In the genomic region with DNA sequence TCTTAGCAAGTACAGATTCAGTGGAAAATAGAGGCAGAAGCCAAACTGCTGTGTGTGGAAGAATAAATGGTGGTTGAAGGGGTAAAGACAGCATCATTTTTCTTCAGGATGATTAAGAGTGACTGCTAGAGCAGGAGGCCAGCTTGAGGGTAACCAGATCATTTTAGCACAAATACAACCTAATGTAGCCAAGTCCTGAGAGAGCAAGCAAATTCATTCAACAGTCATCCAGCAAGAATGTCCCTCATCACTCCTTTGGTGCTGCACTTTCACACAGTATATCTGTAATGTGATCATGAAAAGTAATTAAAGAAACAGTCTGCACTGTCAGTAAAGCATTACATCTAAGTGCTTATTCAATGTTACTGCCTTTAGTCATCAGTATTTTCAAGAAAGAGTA, we compare ENCODE assay signal across 19 cellular contexts. TPM values are rescaled to one million over a fixed set of nuclear protein-coding genes. Genes with fewer than 3 reads are reported as not detected.
DNase-seq lines count a peak whose midpoint lies in the region; ATAC-seq, FAIRE-seq and TF ChIP-seq lines count a peak whose summit lies in the region.
"Had no signal": no experiment of that assay in that cellular context is flagged by ENCODE, and none has a peak within 500 bp of the region (broad histone marks: within the 10 kb centered on the region; RNA-seq: fewer than 3 reads in every experiment).

No MANE protein-coding gene starts in this region.

- no peak overlapping the region for H4K8ac ChIP-seq in H1 (ENCODE audit: extremely low read depth, insufficient read depth, low read length)
- H4K8ac ChIP-seq in mesendoderm (ENCODE audit: low read depth, low read length): no peak overlapping the region

- H3K4me1 Mint-ChIP-seq in activated naive CD4-positive, alpha-beta T cell treated with anti-CD3 and anti-CD28 coated beads for 36 hours (ENCODE audit: low read depth): no peaks in the 10 kb centered on the region
- H3K4me1 Mint-ChIP-seq: activated naive CD8-positive, alpha-beta T cell treated with anti-CD3 and anti-CD28 coated beads, Interleukin-2, amount 50 U/mL, for 24 hours; neural crest cell had no signal

- H3K27ac ChIP-seq in PC-9: peak overlapping the region; percentile 47
- no peak overlapping the region for H3K27ac ChIP-seq in H1 (ENCODE audit: low read depth, low read length)
- no peak overlapping the region for H3K27ac ChIP-seq in mesendoderm (ENCODE audit: low read depth, low read length)
- H3K27ac ChIP-seq: Peyer's patch, VCaP had no signal

- H3K4ac ChIP-seq in H1 (replicated peaks; ENCODE audit: insufficient read length, low read depth, low read length) (no peak overlapping the region), mesendoderm (ENCODE audit: low read depth, low read length) (no peak overlapping the region)

- H2BK15ac ChIP-seq in H1 (ENCODE audit: low read length) (no peak overlapping the region), mesendoderm (replicated peaks; ENCODE audit: low read depth) (no peak overlapping the region)

- H4K91ac ChIP-seq in H1 (replicated peaks; ENCODE audit: insufficient read length, low read length): no peak overlapping the region

- H4K5ac ChIP-seq in H1 (ENCODE audit: insufficient read length, low read depth, low read length): no peak overlapping the region
- no peak overlapping the region for H4K5ac ChIP-seq in mesendoderm (ENCODE audit: low read length)

- H2BK12ac ChIP-seq in H1 (ENCODE audit: low read depth, low read length): no peak overlapping the region

- H4K20me1 ChIP-seq in PC-9 (ENCODE audit: insufficient read depth): no peaks in the 10 kb centered on the region
- no peaks in the 10 kb centered on the region for H4K20me1 ChIP-seq in H1 (replicated peaks in 1 of 2; ENCODE audit: control insufficient read depth in 1 of 2, insufficient read depth in 2 of 2, low read length in 2 of 2)

- H2BK20ac ChIP-seq in H1 (ENCODE audit: low read length): no peak overlapping the region

- H3K27ac Mint-ChIP-seq in activated naive CD4-positive, alpha-beta T cell treated with anti-CD3 and anti-CD28 coated beads for 36 hours: no peak overlapping the region
- H3K27ac Mint-ChIP-seq: activated CD8-positive, alpha-beta T cell treated with anti-CD3 and anti-CD28 coated beads, Interleukin-2, amount 10 ng/mL, durations not matched to agents 7 days and 5 days; activated naive CD8-positive, alpha-beta T cell treated with anti-CD3 and anti-CD28 coated beads, Interleukin-2, amount 50 U/mL, for 24 hours; mesothelial cell of epicardium had no signal

- H3K79me1 ChIP-seq in H1 (ENCODE audit: low read depth, low read length) (no peaks in the 10 kb centered on the region), mesendoderm (ENCODE audit: low read length) (no peaks in the 10 kb centered on the region)

- POLR2A ChIA-PET in PC-9 (lab: Charles Lee; ENCODE audit: unreplicated experiment) (no interaction called here), H1 (lab: Charles Lee; ENCODE audit: partially characterized antibody) (no interaction called here)

- H3K18ac ChIP-seq in H1 (ENCODE audit: extremely low read depth, low read length): no peak overlapping the region
- H3K18ac ChIP-seq in mesendoderm (ENCODE audit: low read length): no peak overlapping the region

- H3K79me2 ChIP-seq in PC-9 (ENCODE audit: low read depth) (no peaks in the 10 kb centered on the region), H1 (ENCODE audit: control insufficient read depth in 1 of 2, insufficient read depth in 2 of 2, low read length in 2 of 2) (no peaks in the 10 kb centered on the region), mesendoderm (ENCODE audit: control insufficient read depth, insufficient read depth, low read length) (no peaks in the 10 kb centered on the region)

- H2BK5ac ChIP-seq in H1 (ENCODE audit: low read depth, low read length) (no peak overlapping the region), mesendoderm (ENCODE audit: low read length) (no peak overlapping the region)

- no peaks in the 10 kb centered on the region for H3K9me2 ChIP-seq in PC-9 (ENCODE audit: insufficient read depth)

- H3K27me3 Mint-ChIP-seq in activated naive CD4-positive, alpha-beta T cell treated with anti-CD3 and anti-CD28 coated beads for 36 hours (ENCODE audit: low read depth): no peaks in the 10 kb centered on the region
- H3K27me3 Mint-ChIP-seq: activated naive CD8-positive, alpha-beta T cell treated with anti-CD3 and anti-CD28 coated beads, Interleukin-2, amount 50 U/mL, for 24 hours had no signal

- H3K27me3 ChIP-seq in PC-9 (ENCODE audit: insufficient read depth, low read depth) (no peaks in the 10 kb centered on the region), H1 (replicated peaks in 1 of 4; ENCODE audit: control insufficient read depth in 3 of 4, extremely low read depth in 1 of 4, insufficient read depth in 3 of 4, low read length in 3 of 4) (no peaks in the 10 kb centered on the region), mesendoderm (ENCODE audit: insufficient read depth, low read length, poor library complexity) (no peaks in the 10 kb centered on the region)
- H3K27me3 ChIP-seq: Peyer's patch had no signal

- intact Hi-C loops in PC-9 (cut with micrococcal nuclease; ENCODE audit: unreplicated experiment): no loop called here
- intact Hi-C loops in activated naive CD4-positive, alpha-beta T cell treated with anti-CD3 and anti-CD28 coated beads for 36 hours (cut with micrococcal nuclease): no loop called here

- no peaks in the 10 kb centered on the region for H3K23me2 ChIP-seq in H1 (ENCODE audit: low read depth, low read length)

- no peaks in the 10 kb centered on the region for H3K36me3 Mint-ChIP-seq in activated naive CD4-positive, alpha-beta T cell treated with anti-CD3 and anti-CD28 coated beads for 36 hours (ENCODE audit: low read depth)
- H3K36me3 Mint-ChIP-seq: mesothelial cell of epicardium had no signal

- no TSS peak for BruUV-seq in PC-9 (replicated peaks; lab: Mats Ljungman, UMichigan)

- H2AFZ ChIP-seq in PC-9 (no peak overlapping the region; the same call in 1 of the 2 replicates), H1 (ENCODE audit: low read length) (peak overlapping the region; percentile 90)

- H3F3A ChIP-seq in PC-9 (ENCODE audit: insufficient read depth, low read depth): no peaks in the 10 kb centered on the region

- H3K9me3 ChIP-seq in PC-9 (ENCODE audit: insufficient read depth, low read depth) (no peaks in the 10 kb centered on the region), H1 (ENCODE audit: insufficient read depth in 2 of 2, low read depth in 1 of 2, low read length in 1 of 2) (no peaks in the 10 kb centered on the region; a peak in 1 of 4 replicates)
- H3K9me3 ChIP-seq: Peyer's patch had no signal

- ATAC-seq in GM19035 (IDR thresholded peaks at IDR 0.05; ENCODE audit: unreplicated experiment): no peak
- ATAC-seq: activated CD8-positive, alpha-beta T cell treated with anti-CD3 and anti-CD28 coated beads, Interleukin-2, amount 10 ng/mL, durations not matched to agents 7 days and 5 days; activated naive CD8-positive, alpha-beta T cell treated with anti-CD3 and anti-CD28 coated beads, Interleukin-2, amount 50 U/mL, for 24 hours had no signal

- H3K4me2 ChIP-seq in PC-9: peak overlapping the region; percentile 23; the same call in 1 of the 2 replicates
- no peak overlapping the region for H3K4me2 ChIP-seq in H1 (ENCODE audit: insufficient read depth in 1 of 2, low read depth in 2 of 2, low read length in 2 of 2)
- no peak overlapping the region for H3K4me2 ChIP-seq in mesendoderm (ENCODE audit: low read length)

- H3K56ac ChIP-seq in H1 (replicated peaks; ENCODE audit: insufficient read length, low read depth, low read length) (no peak overlapping the region), mesendoderm (ENCODE audit: low read length) (no peak overlapping the region)

- no peak for TF ChIP-seq RAD21 in H1 (IDR thresholded peaks at IDR 0.05 in 1 of 2, conservative IDR thresholded peaks at IDR 0.05 in 1 of 2; ENCODE audit: low read depth in 2 of 2, low read length in 2 of 2)

- H3K4me1 ChIP-seq in PC-9 (replicated peaks; ENCODE audit: insufficient read depth) (no peaks in the 10 kb centered on the region), H1 (replicated peaks in 1 of 4; ENCODE audit: control insufficient read depth in 3 of 4, insufficient read depth in 4 of 4, low read length in 3 of 4) (no peaks in the 10 kb centered on the region; a peak in 1 of 7 replicates), mesendoderm (ENCODE audit: control insufficient read depth, low read depth, low read length) (no peaks in the 10 kb centered on the region)
- H3K4me1 ChIP-seq: Peyer's patch had no signal

- no peak for FAIRE-seq in H1 (lab: Jason Lieb, UNC)
- FAIRE-seq: endometrium, GM12891 had no signal

- no peak overlapping the region for H3K14ac ChIP-seq in H1 (ENCODE audit: insufficient read length)

- CTCF ChIA-PET in PC-9 (lab: Charles Lee): no interaction called here
- CTCF ChIA-PET in H1 (lab: Charles Lee; ENCODE audit: partially characterized antibody): no interaction called here
- CTCF ChIA-PET in activated naive CD4-positive, alpha-beta T cell treated with anti-CD3 and anti-CD28 coated beads for 36 hours (lab: Charles Lee): no interaction called here

- H3K9me3 Mint-ChIP-seq in activated naive CD4-positive, alpha-beta T cell treated with anti-CD3 and anti-CD28 coated beads for 36 hours: no peaks in the 10 kb centered on the region
- H3K9me3 Mint-ChIP-seq: neural crest cell had no signal

- H3K9ac ChIP-seq in H1 (replicated peaks in 1 of 4; ENCODE audit: extremely low read depth in 1 of 4, low read depth in 3 of 4, low read length in 3 of 4): no peak overlapping the region
- H3K9ac ChIP-seq in mesendoderm (ENCODE audit: low read length): no peak overlapping the region

- H3K23ac ChIP-seq in H1 (ENCODE audit: insufficient read length) (no peak overlapping the region), mesendoderm (ENCODE audit: low read length) (no peak overlapping the region)

- no peak for TF ChIP-seq CTCF in PC-9 (conservative IDR thresholded peaks at IDR 0.05)
- TF ChIP-seq CTCF in H1 (IDR thresholded peaks at IDR 0.05; ENCODE audit: control extremely low read depth in 1 of 3, insufficient read depth in 1 of 3, low read depth in 1 of 3, low read length in 3 of 3): no peak

- no peak overlapping the region for H3K4me3 ChIP-seq in PC-9
- no peak overlapping the region for H3K4me3 ChIP-seq in H1 (ENCODE audit: extremely low read depth in 1 of 4, insufficient read depth in 2 of 4, low read depth in 3 of 4, low read length in 4 of 4)
- no peak overlapping the region for H3K4me3 ChIP-seq in mesendoderm (ENCODE audit: low read length)
- H3K4me3 ChIP-seq: Peyer's patch had no signal

- H2AK5ac ChIP-seq in H1 (ENCODE audit: low read depth, low read length): no peak overlapping the region
- no peak overlapping the region for H2AK5ac ChIP-seq in mesendoderm (ENCODE audit: low read length)

- DNase-seq in Daoy (ENCODE audit: low read depth) (peak; percentile 44), PC-9 (peak; percentile 10 to 56), H1 (ENCODE audit: low read depth in 1 of 2, low spot score in 2 of 2) (no peak), mesendoderm (peak; percentile 37), GF-D8 (lab: John Stamatoyannopoulos, UW) (no peak)
- DNase-seq in activated naive CD4-positive, alpha-beta T cell treated with anti-CD3 and anti-CD28 coated beads for 36 hours: no peak
- no peak for DNase-seq in activated effector memory CD4-positive, alpha-beta T cell treated with Interleukin-2 at 50 U/mL for 16 hours
- DNase-seq: activated CD8-positive, alpha-beta T cell treated with anti-CD3 and anti-CD28 coated beads, Interleukin-2, amount 10 ng/mL, durations not matched to agents 7 days and 5 days; activated naive CD8-positive, alpha-beta T cell treated with anti-CD3 and anti-CD28 coated beads, Interleukin-2, amount 50 U/mL, for 24 hours; IMR-90; NCI-H2107; Peyer's patch; retina had no signal

- no peak overlapping the region for H3K4me3 Mint-ChIP-seq in activated naive CD4-positive, alpha-beta T cell treated with anti-CD3 and anti-CD28 coated beads for 36 hours
- H3K4me3 Mint-ChIP-seq: activated CD8-positive, alpha-beta T cell treated with anti-CD3 and anti-CD28 coated beads, Interleukin-2, amount 10 ng/mL, durations not matched to agents 7 days and 5 days; activated naive CD8-positive, alpha-beta T cell treated with anti-CD3 and anti-CD28 coated beads, Interleukin-2, amount 50 U/mL, for 24 hours; mesothelial cell of epicardium; neural crest cell had no signal

- H3K36me3 ChIP-seq in PC-9 (ENCODE audit: low read depth): no peaks in the 10 kb centered on the region
- H3K36me3 ChIP-seq in H1 (ENCODE audit: control insufficient read depth in 2 of 4, insufficient read depth in 4 of 4, low read length in 3 of 4): no peaks in the 10 kb centered on the region
- H3K36me3 ChIP-seq in mesendoderm (ENCODE audit: control insufficient read depth, insufficient read depth, low read length): no peaks in the 10 kb centered on the region
- H3K36me3 ChIP-seq: Peyer's patch had no signal

- TF ChIP-seq EP300 in H1 (IDR thresholded peaks at IDR 0.05; ENCODE audit: borderline replicate concordance in 1 of 2, low read depth in 2 of 2, low read length in 2 of 2): no peak

- TF ChIP-seq POLR2A in H1 (IDR thresholded peaks at IDR 0.05; ENCODE audit: control extremely low read depth in 1 of 2, low read depth in 2 of 2, low read length in 2 of 2): no peak

- H2BK120ac ChIP-seq in H1 (replicated peaks; ENCODE audit: low read depth, low read length) (no peak overlapping the region), mesendoderm (ENCODE audit: low read depth, low read length) (no peak overlapping the region)

RNA-seq across cellular contexts. Expression of gene NPFFR2, which starts 44.8 kb away (rescaled TPM):
- total RNA-seq in Daoy (2014; rRNA removed; shearing (Covaris generic)): 0.17 TPM in 1 of 2 replicates, not detected in the other
- not detected in 2 replicates for total RNA-seq in PC-9 (2021)
- total RNA-seq in H1 (2021; fragmentation: NEBNext Ultra II Directional; extraction: Animal tissue kit (Norgen Biotek cat#: 25700)): 0.26 TPM in 1 of 2 replicates, not detected in the other
- 0.53 TPM in 1 of 2 replicates, not detected in the other for polyA plus RNA-seq in H1 (2011; rRNA removed)
- polyA plus RNA-seq in H1 (2011; cell fraction: cytosol; rRNA removed): 0.14 TPM
- polyA plus RNA-seq in H1 (2011; cell fraction: nucleus; rRNA removed): 0.17 TPM
- 0.31 to 0.46 TPM (median 0.37 TPM) in 3 of 4 replicates, not detected in the other for polyA plus RNA-seq in H1 (2012, experiment 1 of 2)
- 0.20 TPM for polyA plus RNA-seq in H1 (2012, experiment 2 of 2)
- polyA plus RNA-seq in H1 (2013, experiment 1 of 2): 12.2 TPM
- polyA plus RNA-seq in H1 (2013, experiment 2 of 2): 14.3 TPM
- 0.46 and 0.91 TPM in 2 replicates for polyA minus RNA-seq in H1 (2011; rRNA and poly(A)+ RNA removed)
- not detected for polyA minus RNA-seq in H1 (2011; cell fraction: cytosol; rRNA and poly(A)+ RNA removed)
- polyA minus RNA-seq in H1 (2011; cell fraction: nucleus; rRNA and poly(A)+ RNA removed): not detected
- 8.4 TPM for polyA plus RNA-seq in mesendoderm (2013, experiment 1 of 2)
- polyA plus RNA-seq in mesendoderm (2013, experiment 2 of 2): 8.1 TPM
- not detected for total RNA-seq in activated naive CD4-positive, alpha-beta T cell treated with anti-CD3 and anti-CD28 coated beads for 36 hours
- total RNA-seq: activated CD8-positive, alpha-beta T cell treated with anti-CD3 and anti-CD28 coated beads, Interleukin-2, amount 10 ng/mL, durations not matched to agents 7 days and 5 days; IMR-90; mesothelial cell of epicardium; Peyer's patch had no signal
- polyA plus RNA-seq: IMR-90 had no signal

Comparison
In these comparisons a context has a peak if more than half of its experiments do, and no peak if none do; other contexts are left out.
1. DNase-seq: peak in Daoy (single experiment), PC-9 (2 of 2) and mesendoderm (single experiment); none in H1 (0 of 2), activated naive CD4-positive, alpha-beta T cell treated with anti-CD3 and anti-CD28 coated beads for 36 hours (single experiment), activated effector memory CD4-positive, alpha-beta T cell treated with Interleukin-2 at 50 U/mL for 16 hours (single experiment) and GF-D8 (single experiment).